10 cellular contexts compared by ENCODE assay signal in genomic region chr6:11241793-11242201, GRCh38. TPM values are rescaled to one million over a fixed set of nuclear protein-coding genes. Genes with fewer than 3 reads are reported as not detected.
DNase-seq lines count a peak whose midpoint lies in the region; ATAC-seq and TF ChIP-seq lines count a peak whose summit lies in the region.
"Had no signal": no experiment of that assay in that cellular context is flagged by ENCODE, and none has a peak within 500 bp of the region (broad histone marks: within the 10 kb centered on the region; RNA-seq: fewer than 3 reads in every experiment).

No MANE protein-coding gene starts in this region.

- TF ChIP-seq POLR2A in uterus (IDR thresholded peaks at IDR 0.05): no peak

- no peak overlapping the region for H3K4me3 ChIP-seq in uterus

- H3K4me1 Mint-ChIP-seq in nephron: peaks cover 28% of the 10 kb centered on the region

- intact Hi-C loops in Right ventricle myocardium superior (cut with DNase I): no loop called here
- intact Hi-C loops in uterus (cut with DNase I; ENCODE audit: low total_unique reads): no loop called here

- DNase-seq in DMS53 (lab: John Stamatoyannopoulos, UW) (peak; percentile 42), DMS53 treated with DMSO at 0.1 percent for 48 hours (lab: John Stamatoyannopoulos, UW; ENCODE audit: unreplicated experiment) (no peak), Right ventricle myocardium superior (peak; percentile 79), uterus (peak; percentile 63 to 72), cerebellar cortex (ENCODE audit: low spot score) (no peak), NCI-H187 (lab: John Stamatoyannopoulos, UW) (no peak)
- DNase-seq: activated naive CD4-positive, alpha-beta T cell treated with Interleukin-2 at 50 U/mL for 16 hours; NCI-H526 treated with DMSO at 0.1 percent for 48 hours had no signal

- H3K36me3 Mint-ChIP-seq in nephron (ENCODE audit: low read depth): no peaks in the 10 kb centered on the region

- peak; percentile 24 to 52 (median 28) for TF ChIP-seq CTCF in nephron (IDR thresholded peaks at IDR 0.05; ENCODE audit: unreplicated experiment in 3 of 3)
- TF ChIP-seq CTCF in uterus (IDR thresholded peaks at IDR 0.05): peak; percentile 30 to 66 (median 46)

- ATAC-seq in Right ventricle myocardium superior (ENCODE audit: poor library complexity) (peak; percentile 89), HG03571 (IDR thresholded peaks at IDR 0.05; ENCODE audit: unreplicated experiment) (no peak)

- no peak overlapping the region for H3K27ac ChIP-seq in uterus

- peaks cover 14% of the 10 kb centered on the region for H3K27me3 Mint-ChIP-seq in nephron (ENCODE audit: low read depth)

- H3K4me3 Mint-ChIP-seq in nephron: no peak overlapping the region

- H3K4me1 ChIP-seq in uterus: peaks cover 0 to 8% of the 10 kb centered on the region in 2 donors

- H3K9me3 Mint-ChIP-seq in nephron: no peaks in the 10 kb centered on the region

- H3K27me3 ChIP-seq in uterus: no peaks in the 10 kb centered on the region

- no peaks in the 10 kb centered on the region for H3K9me3 ChIP-seq in uterus

- H3K27ac Mint-ChIP-seq in nephron: no peak overlapping the region

- H3K36me3 ChIP-seq in uterus: no peaks in the 10 kb centered on the region

RNA-seq across cellular contexts. Expression of gene NEDD9, which starts 9.3 kb away (rescaled TPM):
- 23.7 TPM for total RNA-seq in Right ventricle myocardium superior
- total RNA-seq in uterus: 10 to 100 TPM; 36.2 to 99.1 (median 70.2) TPM

Comparison
In these comparisons a context has a peak if more than half of its experiments do, and no peak if none do; other contexts are left out.
1. DNase-seq: peak in DMS53 (single experiment), Right ventricle myocardium superior (single experiment) and uterus (2 of 2); none in DMS53 treated with DMSO at 0.1 percent for 48 hours (single experiment), cerebellar cortex (single experiment) and NCI-H187 (0 of 2).